ENCODE assay signal across 1 cellular context in the genomic region with DNA sequence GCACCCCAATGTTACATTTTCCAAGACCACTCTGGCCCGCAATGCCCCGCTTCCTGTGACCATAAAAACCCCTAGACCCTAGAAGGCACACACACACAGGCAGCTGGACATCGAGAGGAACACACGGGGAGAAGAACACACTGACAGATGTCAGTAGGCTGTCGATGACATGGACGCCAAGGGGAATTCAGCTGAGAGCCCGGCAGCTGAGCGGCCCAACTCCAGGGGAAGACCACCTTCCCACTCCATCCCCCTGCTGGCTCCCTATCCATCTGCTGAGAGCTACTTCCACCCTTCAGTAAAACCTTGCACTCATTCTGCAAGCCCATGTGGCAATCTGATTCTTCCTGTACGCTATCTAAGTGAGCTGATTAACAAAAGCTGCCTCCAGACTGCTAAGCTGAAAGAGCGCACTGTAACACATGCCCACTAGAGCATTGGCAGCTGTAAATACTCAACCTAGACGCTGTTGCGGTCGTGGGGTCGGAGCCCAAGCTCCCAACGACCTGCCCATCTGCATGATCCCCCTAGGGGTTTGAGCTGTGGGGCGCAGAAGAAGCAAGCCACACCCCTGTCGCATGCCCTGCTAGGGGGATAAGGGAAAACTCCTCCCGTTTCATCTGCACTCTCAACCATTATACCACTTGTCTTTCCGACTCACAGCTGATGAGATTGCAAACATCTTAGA.
TF ChIP-seq lines count a peak whose summit lies in the region.

No MANE protein-coding gene starts in this region.

TF ChIP-seq in GM12878, 131 proteins besides CTCF, POLR2A, EP300 and RAD21 (continued from another document):
- TF ChIP-seq, protein P1, sequence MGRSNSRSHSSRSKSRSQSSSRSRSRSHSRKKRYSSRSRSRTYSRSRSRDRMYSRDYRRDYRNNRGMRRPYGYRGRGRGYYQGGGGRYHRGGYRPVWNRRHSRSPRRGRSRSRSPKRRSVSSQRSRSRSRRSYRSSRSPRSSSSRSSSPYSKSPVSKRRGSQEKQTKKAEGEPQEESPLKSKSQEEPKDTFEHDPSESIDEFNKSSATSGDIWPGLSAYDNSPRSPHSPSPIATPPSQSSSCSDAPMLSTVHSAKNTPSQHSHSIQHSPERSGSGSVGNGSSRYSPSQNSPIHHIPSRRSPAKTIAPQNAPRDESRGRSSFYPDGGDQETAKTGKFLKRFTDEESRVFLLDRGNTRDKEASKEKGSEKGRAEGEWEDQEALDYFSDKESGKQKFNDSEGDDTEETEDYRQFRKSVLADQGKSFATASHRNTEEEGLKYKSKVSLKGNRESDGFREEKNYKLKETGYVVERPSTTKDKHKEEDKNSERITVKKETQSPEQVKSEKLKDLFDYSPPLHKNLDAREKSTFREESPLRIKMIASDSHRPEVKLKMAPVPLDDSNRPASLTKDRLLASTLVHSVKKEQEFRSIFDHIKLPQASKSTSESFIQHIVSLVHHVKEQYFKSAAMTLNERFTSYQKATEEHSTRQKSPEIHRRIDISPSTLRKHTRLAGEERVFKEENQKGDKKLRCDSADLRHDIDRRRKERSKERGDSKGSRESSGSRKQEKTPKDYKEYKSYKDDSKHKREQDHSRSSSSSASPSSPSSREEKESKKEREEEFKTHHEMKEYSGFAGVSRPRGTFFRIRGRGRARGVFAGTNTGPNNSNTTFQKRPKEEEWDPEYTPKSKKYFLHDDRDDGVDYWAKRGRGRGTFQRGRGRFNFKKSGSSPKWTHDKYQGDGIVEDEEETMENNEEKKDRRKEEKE (IDR thresholded peaks at IDR 0.05): no peak
- TF ChIP-seq RCOR1 (conservative IDR thresholded peaks at IDR 0.05; ENCODE audit: low read depth, low read length) (no peak), LARP7 (IDR thresholded peaks at IDR 0.05) (no peak)
